Comparison of ENCODE assay signal across 1 cellular context in genomic region chr7:151038951-151039849, GRCh38.
A peak's percentile ranks its signal among the peaks of the same experiment; 100 is the strongest.
TF ChIP-seq lines count a peak whose summit lies in the region.

No MANE protein-coding gene starts in this region.

TF ChIP-seq in IMR-90, 13 proteins besides CTCF, POLR2A, EP300 and RAD21 (continued from another document):
- TF ChIP-seq RCOR1 (IDR thresholded peaks at IDR 0.05; ENCODE audit: insufficient replicate concordance, low read length) (no peak), FOS (IDR thresholded peaks at IDR 0.05; ENCODE audit: low read depth, low read length) (peak; percentile 77)
